Comparison of ENCODE assay signal across 15 cellular contexts in the genomic region with DNA sequence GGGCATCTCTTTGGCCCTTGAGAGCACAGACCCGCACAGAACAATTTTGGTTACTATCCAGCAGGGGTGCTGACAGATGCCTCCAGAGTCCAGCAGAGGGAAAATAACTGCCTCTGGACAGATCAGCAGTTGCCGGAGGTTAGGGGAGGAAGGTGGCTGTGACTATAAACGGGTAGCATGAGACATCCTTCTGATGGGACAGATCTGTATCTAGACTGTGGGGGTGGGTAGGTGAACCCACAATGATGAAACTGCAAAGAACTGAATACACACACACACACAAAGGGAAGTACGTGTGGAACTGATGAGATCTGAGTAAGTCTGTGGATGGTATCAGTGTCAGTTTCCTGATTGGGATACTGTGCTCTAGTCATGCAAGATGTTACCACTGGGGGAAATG. TPM values are rescaled to one million over a fixed set of nuclear protein-coding genes. Genes with fewer than 3 reads are reported as not detected.
A peak's percentile ranks its signal among the peaks of the same experiment; 100 is the strongest.
DNase-seq lines count a peak whose midpoint lies in the region; ATAC-seq and TF ChIP-seq lines count a peak whose summit lies in the region.
"Had no signal": no experiment of that assay in that cellular context is flagged by ENCODE, and none has a peak within 500 bp of the region (broad histone marks: within the 10 kb centered on the region; RNA-seq: fewer than 3 reads in every experiment).

No MANE protein-coding gene starts in this region.

- WGBS in GM23248 (ENCODE audit: low coverage in 1 of 2, low lambda C conversion rate in 2 of 2, missing lambda C conversion rate in 2 of 2), 2 experiments = 78% methylated on average over 4 of the region's 4 CpGs

- H3K4me1 Mint-ChIP-seq in activated CD4-positive, alpha-beta memory T cell treated with anti-CD3 and anti-CD28 coated beads for 36 hours (ENCODE audit: low read depth) = peaks cover 6% of the 10 kb centered on the region
- H3K4me1 Mint-ChIP-seq in CD8-positive, alpha-beta memory T cell = no peaks in the 10 kb centered on the region
- H3K4me1 Mint-ChIP-seq: CD4-positive, CD25-positive, alpha-beta regulatory T cell had no signal

- H3K27ac ChIP-seq in GM23248 = no peak overlapping the region
- H3K27ac ChIP-seq in CD8-positive, alpha-beta memory T cell (ENCODE audit: low read depth, low read length) = no peak overlapping the region
- H3K27ac ChIP-seq: SJSA1, WERI-Rb-1 had no signal

- no peaks in the 10 kb centered on the region for H3K9me3 Mint-ChIP-seq in activated CD4-positive, alpha-beta memory T cell treated with anti-CD3 and anti-CD28 coated beads for 36 hours
- H3K9me3 Mint-ChIP-seq in CD8-positive, alpha-beta memory T cell = peaks cover 0 to 1% (median 0%) of the 10 kb centered on the region in 5 donors

- peak; percentile 66 to 75 for ATAC-seq in activated CD4-positive, CD25-positive, alpha-beta regulatory T cell treated with anti-CD3 and anti-CD28 coated beads, Interleukin-2, amount 50 U/mL, for 24 hours
- ATAC-seq in mucosa of descending colon (peak; percentile 28), HG03442 (IDR thresholded peaks at IDR 0.05; ENCODE audit: unreplicated experiment) (no peak)

- no peak overlapping the region for H3K9ac ChIP-seq in GM23248

- H3K36me3 Mint-ChIP-seq in activated CD4-positive, alpha-beta memory T cell treated with anti-CD3 and anti-CD28 coated beads for 36 hours = no peaks in the 10 kb centered on the region
- peaks cover 0 to under 1% (median 0%) of the 10 kb centered on the region in 3 donors for H3K36me3 Mint-ChIP-seq in CD8-positive, alpha-beta memory T cell
- H3K36me3 Mint-ChIP-seq: CD4-positive, CD25-positive, alpha-beta regulatory T cell had no signal

- H3F3A ChIP-seq in GM23248 (ENCODE audit: insufficient read depth) = no peaks in the 10 kb centered on the region

- H2AFZ ChIP-seq in GM23248 = no peak overlapping the region

- H3K79me2 ChIP-seq in GM23248 (ENCODE audit: insufficient read depth) = no peaks in the 10 kb centered on the region

- in situ Hi-C loops in GM23248 (cut with MboI) = no loop called here

- no peak for DNase-seq in activated CD4-positive, CD25-positive, alpha-beta regulatory T cell (lab: John Stamatoyannopoulos, UW)
- DNase-seq in GM23248 (peak; percentile 13), mucosa of descending colon (no peak), pons (ENCODE audit: low spot score) (no peak)
- peak; percentile 61 for DNase-seq in activated CD4-positive, alpha-beta memory T cell treated with anti-CD3 and anti-CD28 coated beads for 36 hours
- DNase-seq in CD8-positive, alpha-beta memory T cell = no peak
- DNase-seq: CD4-positive, CD25-positive, alpha-beta regulatory T cell; cortex of kidney; mesendoderm; NCI-H1105; WERI-Rb-1 had no signal

- no peaks in the 10 kb centered on the region for H3K27me3 ChIP-seq in GM23248 (replicated peaks; ENCODE audit: insufficient read depth)
- H3K27me3 ChIP-seq in CD8-positive, alpha-beta memory T cell (ENCODE audit: insufficient read depth, low read length, poor library complexity, severe bottlenecking) = no peaks in the 10 kb centered on the region
- H3K27me3 ChIP-seq: SJSA1 had no signal

- intact Hi-C loops in activated CD4-positive, alpha-beta memory T cell treated with anti-CD3 and anti-CD28 coated beads for 36 hours (cut with micrococcal nuclease) = loop anchor here (1.0 kb wide), 1 partner anchor 28 kb away; no protein-coding TSS in a partner anchor
- intact Hi-C loops in mucosa of descending colon (cut with DNase I, micrococcal nuclease) = no loop called here

- H3K9me2 ChIP-seq in GM23248 (ENCODE audit: insufficient read depth) = no peaks in the 10 kb centered on the region

- CTCF ChIA-PET in activated CD4-positive, alpha-beta memory T cell treated with anti-CD3 and anti-CD28 coated beads for 36 hours (lab: Charles Lee) = no interaction called here
- CTCF ChIA-PET in CD8-positive, alpha-beta memory T cell (lab: Charles Lee) = no interaction called here

- H3K9me3 ChIP-seq in GM23248 (ENCODE audit: low read depth) (no peaks in the 10 kb centered on the region), mucosa of descending colon (no peaks in the 10 kb centered on the region)
- no peaks in the 10 kb centered on the region for H3K9me3 ChIP-seq in CD8-positive, alpha-beta memory T cell (ENCODE audit: low read length)
- H3K9me3 ChIP-seq: HAP-1, SJSA1 had no signal

- H3K4me2 ChIP-seq in GM23248 (ENCODE audit: unreplicated experiment) = no peak overlapping the region

- POLR2A ChIA-PET in activated CD4-positive, alpha-beta memory T cell treated with anti-CD3 and anti-CD28 coated beads for 36 hours (lab: Charles Lee) = no interaction called here
- POLR2A ChIA-PET in CD8-positive, alpha-beta memory T cell (lab: Charles Lee) = no interaction called here

- H3K36me3 ChIP-seq in GM23248 (ENCODE audit: low read depth) (no peaks in the 10 kb centered on the region), mucosa of descending colon (ENCODE audit: low read depth) (no peaks in the 10 kb centered on the region)
- H3K36me3 ChIP-seq in CD8-positive, alpha-beta memory T cell (ENCODE audit: insufficient read depth, low read length) = no peaks in the 10 kb centered on the region
- H3K36me3 ChIP-seq: SJSA1, WERI-Rb-1 had no signal

- no peaks in the 10 kb centered on the region for H3K27me3 Mint-ChIP-seq in activated CD4-positive, alpha-beta memory T cell treated with anti-CD3 and anti-CD28 coated beads for 36 hours
- H3K27me3 Mint-ChIP-seq in CD8-positive, alpha-beta memory T cell = peaks cover 0 to 2% of the 10 kb centered on the region in 2 donors

- no peak for TF ChIP-seq CTCF in mucosa of descending colon (IDR thresholded peaks at IDR 0.05)

- H3K4me3 Mint-ChIP-seq in activated CD4-positive, alpha-beta memory T cell treated with anti-CD3 and anti-CD28 coated beads for 36 hours = no peak overlapping the region
- no peak overlapping the region for H3K4me3 Mint-ChIP-seq in CD8-positive, alpha-beta memory T cell
- H3K4me3 Mint-ChIP-seq: CD4-positive, CD25-positive, alpha-beta regulatory T cell had no signal

- H3K27ac Mint-ChIP-seq in activated CD4-positive, alpha-beta memory T cell treated with anti-CD3 and anti-CD28 coated beads for 36 hours = peak overlapping the region; percentile 11
- no peak overlapping the region for H3K27ac Mint-ChIP-seq in CD8-positive, alpha-beta memory T cell
- H3K27ac Mint-ChIP-seq: CD4-positive, CD25-positive, alpha-beta regulatory T cell had no signal

- H3K4me3 ChIP-seq in GM23248 (no peak overlapping the region), mucosa of descending colon (no peak overlapping the region)
- H3K4me3 ChIP-seq in CD8-positive, alpha-beta memory T cell (ENCODE audit: low read length) = no peak overlapping the region
- H3K4me3 ChIP-seq: HAP-1, SJSA1 had no signal

- H4K20me1 ChIP-seq in GM23248 (ENCODE audit: insufficient read depth) = no peaks in the 10 kb centered on the region

- no peaks in the 10 kb centered on the region for H3K4me1 ChIP-seq in GM23248 (ENCODE audit: insufficient read depth)
- no peaks in the 10 kb centered on the region for H3K4me1 ChIP-seq in mucosa of descending colon (ENCODE audit: low read depth)
- no peaks in the 10 kb centered on the region for H3K4me1 ChIP-seq in CD8-positive, alpha-beta memory T cell (ENCODE audit: insufficient read depth, low read length)
- H3K4me1 ChIP-seq: HAP-1, SJSA1 had no signal

RNA-seq across cellular contexts. Expression of a gene that starts 21.2 kb away (rescaled TPM):
- total RNA-seq in GM23248 (2014; rRNA removed; shearing (Covaris generic)) = 2.4 and 4.8 TPM in 2 replicates
- polyA plus RNA-seq in GM23248 (2016; fragmentation: Nextera tagmentation; extraction: Ambion mirVana) = 0.70 and 0.89 TPM in 2 replicates
- total RNA-seq in activated CD4-positive, alpha-beta memory T cell treated with anti-CD3 and anti-CD28 coated beads for 36 hours = under 1 TPM; 0.10 TPM
- 1 to 10 TPM; 1.3 to 5.7 (median 1.8) TPM for total RNA-seq in mucosa of descending colon
- total RNA-seq in CD8-positive, alpha-beta memory T cell = under 1 TPM; 0.07 to 0.13 TPM
- not detected for polyA plus RNA-seq in CD8-positive, alpha-beta memory T cell
- total RNA-seq: CD4-positive, CD25-positive, alpha-beta regulatory T cell had no signal
- polyA plus RNA-seq: CD4-positive, CD25-positive, alpha-beta regulatory T cell had no signal

Comparison
In these comparisons a context has a peak if more than half of its experiments do, and no peak if none do; other contexts are left out.
1. DNase-seq: peak in GM23248 (single experiment) and activated CD4-positive, alpha-beta memory T cell treated with anti-CD3 and anti-CD28 coated beads for 36 hours (single experiment); none in activated CD4-positive, CD25-positive, alpha-beta regulatory T cell (0 of 4), mucosa of descending colon (0 of 3), CD8-positive, alpha-beta memory T cell (0 of 5) and pons (single experiment).